19 cellular contexts compared by ENCODE assay signal in the genomic region with DNA sequence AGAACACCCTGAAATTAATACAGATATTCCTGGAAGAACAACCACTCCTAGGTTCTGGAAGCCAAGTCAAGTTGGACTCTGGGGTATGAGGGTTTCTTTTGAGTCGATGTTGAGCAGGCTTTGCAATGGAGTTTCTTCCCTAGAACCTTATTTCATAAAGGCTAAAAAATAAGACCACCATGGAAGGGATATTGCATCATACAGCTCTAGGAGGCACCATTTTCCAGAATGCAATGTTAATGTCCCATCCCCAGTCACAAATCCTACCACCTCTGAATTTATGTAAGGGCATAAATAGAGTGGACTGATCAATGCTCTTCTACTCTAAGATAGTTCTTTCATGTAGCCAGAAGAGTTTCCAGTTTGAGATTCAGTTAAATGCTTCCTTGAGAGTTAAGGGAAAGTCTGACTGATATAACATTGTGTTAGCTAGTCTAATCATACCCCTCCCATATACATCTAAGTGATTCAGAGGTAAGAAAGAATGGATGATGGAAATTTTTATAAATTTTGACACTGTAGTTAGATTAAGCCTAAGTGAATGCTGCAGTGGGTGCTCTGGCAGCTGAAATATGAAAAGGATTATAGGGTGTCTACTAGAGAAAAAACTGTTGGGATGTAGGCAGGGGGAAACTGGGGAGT. TPM values are rescaled to one million over a fixed set of nuclear protein-coding genes. Genes with fewer than 3 reads are reported as not detected.
DNase-seq lines count a peak whose midpoint lies in the region; ATAC-seq and TF ChIP-seq lines count a peak whose summit lies in the region.
"Had no signal": no experiment of that assay in that cellular context is flagged by ENCODE, and none has a peak within 500 bp of the region (broad histone marks: within the 10 kb centered on the region; RNA-seq: fewer than 3 reads in every experiment).

No MANE protein-coding gene starts in this region.

- H3K4me1 ChIP-seq in naive thymus-derived CD4-positive, alpha-beta T cell (ENCODE audit: control insufficient read depth in 2 of 2, insufficient read depth in 2 of 2, low read length in 2 of 2): peaks cover 58 to 66% of the 10 kb centered on the region in 2 donors
- no peaks in the 10 kb centered on the region for H3K4me1 ChIP-seq in tibial artery
- H3K4me1 ChIP-seq: body of pancreas, colonic mucosa had no signal

- H3K9me3 ChIP-seq in CD4-positive, alpha-beta T cell (ENCODE audit: control insufficient read depth, low read length): no peaks in the 10 kb centered on the region
- H3K9me3 ChIP-seq in naive thymus-derived CD4-positive, alpha-beta T cell (ENCODE audit: control insufficient read depth in 2 of 3, low read length in 3 of 3): no peaks in the 10 kb centered on the region
- no peaks in the 10 kb centered on the region for H3K9me3 ChIP-seq in tibial artery
- H3K9me3 ChIP-seq: body of pancreas, colonic mucosa had no signal

- no peak overlapping the region for H3K27ac ChIP-seq in CD4-positive, alpha-beta T cell (ENCODE audit: low read depth, low read length)
- H3K27ac ChIP-seq in naive thymus-derived CD4-positive, alpha-beta T cell (ENCODE audit: low read depth, low read length): peak overlapping the region; percentile 63
- H3K27ac ChIP-seq in tibial artery: no peak overlapping the region
- H3K27ac ChIP-seq: 22Rv1, body of pancreas, colonic mucosa had no signal

- peaks cover 0 to 10% (median 0%) of the 10 kb centered on the region in 3 experiments for H3K36me3 ChIP-seq in naive thymus-derived CD4-positive, alpha-beta T cell (ENCODE audit: control insufficient read depth in 2 of 3, insufficient read depth in 3 of 3, low read length in 3 of 3)
- no peaks in the 10 kb centered on the region for H3K36me3 ChIP-seq in tibial artery
- H3K36me3 ChIP-seq: colonic mucosa had no signal

- H3K4me1 Mint-ChIP-seq in T-helper 1 cell treated with Interleukin-12 subunit alpha and Interleukin-12 subunit beta and Interleukin-4 antibody, amounts not matched to agents 30 μg/mL and 1 μg/mL, for 36 hours (ENCODE audit: low read depth): peaks cover 74% of the 10 kb centered on the region
- H3K4me1 Mint-ChIP-seq in CD4-positive, alpha-beta T cell (ENCODE audit: low read depth): peaks cover 96% of the 10 kb centered on the region
- peaks cover 95% of the 10 kb centered on the region for H3K4me1 Mint-ChIP-seq in activated B cell treated with CpG ODN at 0.5 μM for 24 hours
- peaks cover 67 to 100% (median 94%) of the 10 kb centered on the region in 7 donors for H3K4me1 Mint-ChIP-seq in naive thymus-derived CD4-positive, alpha-beta T cell
- H3K4me1 Mint-ChIP-seq: nephron progenitor cell had no signal

- peak overlapping the region; percentile 6 for H3K4me3 Mint-ChIP-seq in T-helper 1 cell treated with Interleukin-12 subunit alpha and Interleukin-12 subunit beta and Interleukin-4 antibody, amounts not matched to agents 30 μg/mL and 1 μg/mL, for 36 hours
- peak overlapping the region; percentile 23 for H3K4me3 Mint-ChIP-seq in CD4-positive, alpha-beta T cell
- H3K4me3 Mint-ChIP-seq in activated B cell treated with CpG ODN at 0.5 μM for 24 hours: no peak overlapping the region
- H3K4me3 Mint-ChIP-seq in naive thymus-derived CD4-positive, alpha-beta T cell: peak overlapping the region; percentile 4 to 82 (median 68)
- H3K4me3 Mint-ChIP-seq: nephron progenitor cell had no signal

- POLR2A ChIA-PET in CD4-positive, alpha-beta T cell (lab: Charles Lee): interaction anchor here (1.4 to 3.0 kb wide), 3 partner anchors 9 to 20 kb away, joined by 4 to 17 read pairs (median 10); no protein-coding TSS in a partner anchor
- POLR2A ChIA-PET in activated B cell treated with CpG ODN at 0.5 μM for 24 hours (lab: Charles Lee): no interaction called here
- POLR2A ChIA-PET in naive thymus-derived CD4-positive, alpha-beta T cell (lab: Charles Lee): interaction anchor here (1.0 to 1.1 kb wide), 2 partner anchors 9 to 19 kb away, joined by 4 to 6 read pairs; no protein-coding TSS in a partner anchor

- H3K27ac Mint-ChIP-seq in T-helper 1 cell treated with Interleukin-12 subunit alpha and Interleukin-12 subunit beta and Interleukin-4 antibody, amounts not matched to agents 30 μg/mL and 1 μg/mL, for 36 hours: peak overlapping the region; percentile 60
- peak overlapping the region; percentile 83 for H3K27ac Mint-ChIP-seq in CD4-positive, alpha-beta T cell
- peak overlapping the region; percentile 87 for H3K27ac Mint-ChIP-seq in activated B cell treated with CpG ODN at 0.5 μM for 24 hours
- peak overlapping the region; percentile 45 to 96 (median 87) for H3K27ac Mint-ChIP-seq in naive thymus-derived CD4-positive, alpha-beta T cell
- H3K27ac Mint-ChIP-seq: nephron progenitor cell had no signal

- H3K36me3 Mint-ChIP-seq in T-helper 1 cell treated with Interleukin-12 subunit alpha and Interleukin-12 subunit beta and Interleukin-4 antibody, amounts not matched to agents 30 μg/mL and 1 μg/mL, for 36 hours (ENCODE audit: low read depth): peaks cover 35% of the 10 kb centered on the region
- H3K36me3 Mint-ChIP-seq in CD4-positive, alpha-beta T cell (ENCODE audit: low read depth): peaks cover 21% of the 10 kb centered on the region
- H3K36me3 Mint-ChIP-seq in activated B cell treated with CpG ODN at 0.5 μM for 24 hours (ENCODE audit: low read depth): peaks cover 21% of the 10 kb centered on the region
- H3K36me3 Mint-ChIP-seq in naive thymus-derived CD4-positive, alpha-beta T cell: peaks cover 0 to 30% (median 14%) of the 10 kb centered on the region in 5 donors

- no peaks in the 10 kb centered on the region for H3K27me3 ChIP-seq in CD4-positive, alpha-beta T cell (ENCODE audit: control insufficient read depth, insufficient read depth, low read length)
- H3K27me3 ChIP-seq in naive thymus-derived CD4-positive, alpha-beta T cell (ENCODE audit: control insufficient read depth in 2 of 2, insufficient read depth in 2 of 2, low read length in 2 of 2): no peaks in the 10 kb centered on the region
- H3K27me3 ChIP-seq in tibial artery: no peaks in the 10 kb centered on the region
- H3K27me3 ChIP-seq: body of pancreas, colonic mucosa had no signal

- H3K4me3 ChIP-seq in naive thymus-derived CD4-positive, alpha-beta T cell (ENCODE audit: low read length): no peak overlapping the region
- no peak overlapping the region for H3K4me3 ChIP-seq in tibial artery
- H3K4me3 ChIP-seq: body of pancreas, colonic mucosa had no signal

- ATAC-seq in CD4-positive, alpha-beta T cell (ENCODE audit: poor library complexity): no peak
- no peak for ATAC-seq in activated B cell treated with CpG ODN at 0.5 μM for 24 hours (ENCODE audit: low read depth)
- ATAC-seq in naive thymus-derived CD4-positive, alpha-beta T cell: no peak
- ATAC-seq: body of pancreas, SK-N-SH treated with all-trans-retinoic acid at 6 μM for 48 hours had no signal

- TF ChIP-seq CTCF in CD4-positive, alpha-beta T cell (IDR thresholded peaks at IDR 0.05): no peak
- TF ChIP-seq CTCF in activated B cell treated with CpG ODN at 0.5 μM for 24 hours (IDR thresholded peaks at IDR 0.05) (no peak), tibial artery (IDR thresholded peaks at IDR 0.05) (no peak)

- H3K27me3 Mint-ChIP-seq in T-helper 1 cell treated with Interleukin-12 subunit alpha and Interleukin-12 subunit beta and Interleukin-4 antibody, amounts not matched to agents 30 μg/mL and 1 μg/mL, for 36 hours (ENCODE audit: low read depth): no peaks in the 10 kb centered on the region
- no peaks in the 10 kb centered on the region for H3K27me3 Mint-ChIP-seq in CD4-positive, alpha-beta T cell
- no peaks in the 10 kb centered on the region for H3K27me3 Mint-ChIP-seq in activated B cell treated with CpG ODN at 0.5 μM for 24 hours
- H3K27me3 Mint-ChIP-seq in naive thymus-derived CD4-positive, alpha-beta T cell: no peaks in the 10 kb centered on the region

- intact Hi-C loops in CD4-positive, alpha-beta T cell (cut with DNase I, micrococcal nuclease): no loop called here
- intact Hi-C loops in activated B cell treated with CpG ODN at 0.5 μM for 24 hours (cut with micrococcal nuclease): no loop called here
- intact Hi-C loops in naive thymus-derived CD4-positive, alpha-beta T cell (cut with micrococcal nuclease): no loop called here
- intact Hi-C loops in tibial artery (cut with DNase I; ENCODE audit: low total_unique reads): no loop called here

- no peaks in the 10 kb centered on the region for H3K9me3 Mint-ChIP-seq in T-helper 1 cell treated with Interleukin-12 subunit alpha and Interleukin-12 subunit beta and Interleukin-4 antibody, amounts not matched to agents 30 μg/mL and 1 μg/mL, for 36 hours
- no peaks in the 10 kb centered on the region for H3K9me3 Mint-ChIP-seq in CD4-positive, alpha-beta T cell
- no peaks in the 10 kb centered on the region for H3K9me3 Mint-ChIP-seq in activated B cell treated with CpG ODN at 0.5 μM for 24 hours
- no peaks in the 10 kb centered on the region for H3K9me3 Mint-ChIP-seq in naive thymus-derived CD4-positive, alpha-beta T cell
- H3K9me3 Mint-ChIP-seq: nephron progenitor cell had no signal

- DNase-seq in T-helper 1 cell: no peak
- no peak for DNase-seq in CD4-positive, alpha-beta T cell
- no peak for DNase-seq in activated B cell treated with CpG ODN at 0.5 μM for 24 hours
- DNase-seq in naive thymus-derived CD4-positive, alpha-beta T cell: no peak
- no peak for DNase-seq in cerebellar nuclear complex (lab: John Stamatoyannopoulos, UW)
- DNase-seq in anterior cingulate cortex (lab: John Stamatoyannopoulos, UW): no peak
- DNase-seq in tibial artery: no peak
- DNase-seq: activated gamma-delta T cell; body of pancreas; colonic mucosa; NCI-H1436 treated with DMSO at 0.1 percent for 48 hours; NCI-H82; nephron progenitor cell; stimulated activated CD4-positive, alpha-beta T cell treated with anti-CD3 and anti-CD28 coated beads, Interleukin-2, amount 100 ng/mL, for 48 hours had no signal

- CTCF ChIA-PET in CD4-positive, alpha-beta T cell (lab: Charles Lee): interaction anchor here (1.2 kb wide), 1 partner anchor 11 kb away, joined by 3 read pairs; no protein-coding TSS in a partner anchor
- CTCF ChIA-PET in activated B cell treated with CpG ODN at 0.5 μM for 24 hours (lab: Charles Lee): interaction anchor here (1.0 to 1.2 kb wide), 2 partner anchors 11 to 41 kb away, joined by 3 to 4 read pairs; no protein-coding TSS in a partner anchor
- CTCF ChIA-PET in naive thymus-derived CD4-positive, alpha-beta T cell (lab: Charles Lee): interaction anchor here (2.2 kb wide), 1 partner anchor 10 kb away, joined by 13 read pairs; no protein-coding TSS in a partner anchor

RNA-seq across cellular contexts. Expression of a gene that starts 22.0 kb away (rescaled TPM):
- total RNA-seq in CD4-positive, alpha-beta T cell: 100 to 1,000 TPM; 158 to 165 TPM
- total RNA-seq in activated B cell treated with CpG ODN at 0.5 μM for 24 hours: 101 and 112 TPM in 2 replicates
- total RNA-seq in naive thymus-derived CD4-positive, alpha-beta T cell: 100 to 1,000 TPM; 164 to 218 (median 183) TPM
- polyA plus RNA-seq in naive thymus-derived CD4-positive, alpha-beta T cell: 100 to 1,000 TPM; 306 to 311 TPM
- total RNA-seq: MCF 10A had no signal
- polyA plus RNA-seq: keratinocyte had no signal
